In genomic region chr10:117464176-117464575, GRCh38 we compare ENCODE assay signal across 20 cellular contexts.
DNase-seq lines count a peak whose midpoint lies in the region; ATAC-seq and TF ChIP-seq lines count a peak whose summit lies in the region.
"Had no signal": no experiment of that assay in that cellular context is flagged by ENCODE, and none has a peak within 500 bp of the region (broad histone marks: within the 10 kb centered on the region; RNA-seq: fewer than 3 reads in every experiment).

No MANE protein-coding gene starts in this region.

- DNase-seq in M059J (ENCODE audit: low read depth) (peak; percentile 32), cerebellar cortex (ENCODE audit: low spot score) (peak; percentile 66), kidney glomerular epithelial cell (lab: John Stamatoyannopoulos, UW) (peak; percentile 46), NCI-H748 (lab: John Stamatoyannopoulos, UW; ENCODE audit: unreplicated experiment) (no peak), esophagus muscularis mucosa (ENCODE audit: extremely low spot score) (no peak), COR-L47 (lab: John Stamatoyannopoulos, UW) (no peak)
- DNase-seq: Caco-2; CD4-positive, alpha-beta T cell; DMS 273 treated with DMSO at 0.1 percent for 48 hours; GDM1; Karpas-422; MG63; NCI-H1417; NCI-H187; NCI-H2227 treated with DMSO at 0.1 percent for 48 hours; NCI-H510A treated with DMSO at 0.1 percent for 48 hours; NCI-H82; T-cell had no signal

- intact Hi-C loops in esophagus muscularis mucosa (cut with DNase I) = no loop called here

- TF ChIP-seq EP300 in esophagus muscularis mucosa (IDR thresholded peaks at IDR 0.05) = no peak

- peaks cover 0 to 7% (median 3%) of the 10 kb centered on the region in 4 donors for H3K9me3 ChIP-seq in esophagus muscularis mucosa

- 71% methylated on average over 2 of the region's 2 CpGs for WGBS in esophagus muscularis mucosa

- H3K4me1 ChIP-seq in esophagus muscularis mucosa = no peaks in the 10 kb centered on the region

- peaks cover 0 to 6% (median 2%) of the 10 kb centered on the region in 4 donors for H3K27me3 ChIP-seq in esophagus muscularis mucosa
- H3K27me3 ChIP-seq: MG63 had no signal

- no peaks in the 10 kb centered on the region for H3K36me3 ChIP-seq in esophagus muscularis mucosa
- H3K36me3 ChIP-seq: MG63 had no signal

- H3K4me3 ChIP-seq in esophagus muscularis mucosa = no peak overlapping the region
- H3K4me3 ChIP-seq: MG63 had no signal

- no peak for ATAC-seq in HG03159 (IDR thresholded peaks at IDR 0.05; ENCODE audit: unreplicated experiment)
- ATAC-seq: Panc1, T-cell had no signal

- H3K27ac ChIP-seq in esophagus muscularis mucosa (replicated peaks in 1 of 4) = no peak overlapping the region

- no peak for TF ChIP-seq POLR2A in esophagus muscularis mucosa (IDR thresholded peaks at IDR 0.05; ENCODE audit: low read depth)

- TF ChIP-seq CTCF in esophagus muscularis mucosa (IDR thresholded peaks at IDR 0.05) = no peak

Comparison
In these comparisons a context has a peak if more than half of its experiments do, and no peak if none do; other contexts are left out.
1. DNase-seq: peak in M059J (single experiment), cerebellar cortex (single experiment) and kidney glomerular epithelial cell (single experiment); none in NCI-H748 (single experiment), esophagus muscularis mucosa (single experiment) and COR-L47 (single experiment).